ENCODE assay signal across 9 cellular contexts in the genomic region with DNA sequence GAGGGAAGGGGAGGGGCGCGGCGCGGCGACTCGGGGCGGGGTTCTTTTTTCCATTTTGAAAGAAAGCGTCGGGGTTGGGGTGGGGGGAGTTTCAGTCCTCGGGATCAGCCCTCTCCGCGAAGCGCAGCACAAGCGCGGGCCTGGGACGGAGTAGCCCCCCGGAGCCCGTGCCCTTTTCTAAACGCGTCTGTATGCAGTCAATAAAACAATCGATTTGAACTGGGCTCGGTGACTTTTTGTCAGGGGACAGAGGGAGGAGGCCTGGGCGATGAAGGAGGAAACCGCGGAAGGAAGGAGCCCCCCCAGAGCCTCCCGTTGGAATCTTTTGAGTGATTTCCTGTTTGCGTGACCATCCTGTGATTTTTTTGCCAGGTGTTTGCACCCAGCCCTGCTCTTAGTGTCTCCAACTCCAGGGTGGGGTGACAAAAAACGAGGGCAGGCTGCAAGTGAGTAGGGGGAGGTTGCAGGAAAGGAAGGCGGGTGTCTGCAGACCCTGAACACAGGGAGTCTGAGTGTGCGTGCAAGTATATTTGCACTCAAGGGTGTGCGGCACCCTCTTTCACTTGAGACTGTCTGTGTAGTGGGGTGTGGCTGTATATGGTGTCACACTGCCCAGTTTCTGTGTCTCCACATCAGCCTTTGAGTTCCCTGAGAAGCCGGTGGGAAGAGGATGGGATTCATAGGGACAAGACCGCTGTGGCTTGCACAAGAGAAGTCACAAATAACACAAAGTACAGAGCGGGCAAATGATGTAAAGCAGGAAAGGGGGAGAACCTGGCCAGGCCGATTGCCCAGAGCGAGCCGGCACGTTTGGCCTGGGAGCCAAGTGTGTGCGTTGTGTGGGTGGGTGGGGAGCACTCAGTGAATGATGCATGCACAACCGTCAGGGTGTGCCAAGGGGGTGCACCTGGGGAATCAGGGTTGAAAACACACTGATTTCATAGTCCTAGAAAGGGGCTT. TPM values are rescaled to one million over a fixed set of nuclear protein-coding genes. Genes with fewer than 3 reads are reported as not detected.
DNase-seq lines count a peak whose midpoint lies in the region; ATAC-seq and TF ChIP-seq lines count a peak whose summit lies in the region.
"Had no signal": no experiment of that assay in that cellular context is flagged by ENCODE, and none has a peak within 500 bp of the region (broad histone marks: within the 10 kb centered on the region; RNA-seq: fewer than 3 reads in every experiment).

No MANE protein-coding gene starts in this region.

- H3K4me1 Mint-ChIP-seq in activated naive CD4-positive, alpha-beta T cell treated with anti-CD3 and anti-CD28 coated beads for 36 hours (ENCODE audit: low read depth) = peaks cover 26% of the 10 kb centered on the region

- H3K27ac ChIP-seq in ascending aorta (peak overlapping the region; percentile 21 to 63), lung (ENCODE audit: low read depth in 1 of 2, low read length in 1 of 2) (peak overlapping the region; percentile 11 to 58), upper lobe of right lung (no peak overlapping the region)

- no peak for DNase-seq in activated naive CD4-positive, alpha-beta T cell treated with anti-CD3 and anti-CD28 coated beads for 36 hours
- no peak for DNase-seq in activated naive CD4-positive, alpha-beta T cell treated with anti-CD3 and anti-CD28 coated beads, Interleukin-2, amount 50 U/mL, for 16 hours
- DNase-seq in ascending aorta (ENCODE audit: low spot score in 2 of 2) (no peak), lung (ENCODE audit: low spot score) (no peak), upper lobe of right lung (no peak), HT-29 (ENCODE audit: low spot score) (no peak), globus pallidus (ENCODE audit: low spot score) (no peak)

- H3K4me3 Mint-ChIP-seq in activated naive CD4-positive, alpha-beta T cell treated with anti-CD3 and anti-CD28 coated beads for 36 hours = peak overlapping the region; percentile 45

- H3K4me1 ChIP-seq in ascending aorta (peaks cover 3 to 17% of the 10 kb centered on the region in 2 donors), lung (ENCODE audit: control insufficient read depth in 2 of 2, insufficient read depth in 2 of 2, low read length in 2 of 2) (peaks cover 0 to 8% of the 10 kb centered on the region in 2 donors), upper lobe of right lung (no peaks in the 10 kb centered on the region)

- H3K9me3 ChIP-seq in ascending aorta (peaks cover 0 to 5% of the 10 kb centered on the region in 2 donors), lung (ENCODE audit: control insufficient read depth in 2 of 2, insufficient read depth in 1 of 2, low read length in 1 of 2) (peaks cover 0 to 8% of the 10 kb centered on the region in 2 donors), upper lobe of right lung (no peaks in the 10 kb centered on the region)

- CTCF ChIA-PET in activated naive CD4-positive, alpha-beta T cell treated with anti-CD3 and anti-CD28 coated beads for 36 hours (lab: Charles Lee) = no interaction called here

- intact Hi-C loops in activated naive CD4-positive, alpha-beta T cell treated with anti-CD3 and anti-CD28 coated beads for 36 hours (cut with micrococcal nuclease) = no loop called here
- intact Hi-C loops in ascending aorta (cut with DNase I) = loop anchor here (5.0 kb wide), 1 partner anchor 70 kb away; no protein-coding TSS in a partner anchor
- intact Hi-C loops in upper lobe of right lung (cut with DNase I) = no loop called here

- peaks cover 61% of the 10 kb centered on the region for H3K27me3 Mint-ChIP-seq in activated naive CD4-positive, alpha-beta T cell treated with anti-CD3 and anti-CD28 coated beads for 36 hours (ENCODE audit: low read depth)

- H3K36me3 ChIP-seq in ascending aorta = no peaks in the 10 kb centered on the region
- H3K36me3 ChIP-seq in lung (ENCODE audit: control insufficient read depth in 2 of 2, insufficient read depth in 2 of 2, low read length in 2 of 2) = no peaks in the 10 kb centered on the region
- no peaks in the 10 kb centered on the region for H3K36me3 ChIP-seq in upper lobe of right lung

- TF ChIP-seq CTCF in ascending aorta (IDR thresholded peaks at IDR 0.05) (no peak), lung (IDR thresholded peaks at IDR 0.05; ENCODE audit: control extremely low read depth, extremely low read depth) (no peak), upper lobe of right lung (IDR thresholded peaks at IDR 0.05) (no peak)

- ATAC-seq in lung (ENCODE audit: insufficient read depth, low FRiP score) = no peak
- ATAC-seq in upper lobe of right lung = peak; percentile 6
- ATAC-seq in GM21390 (IDR thresholded peaks at IDR 0.05; ENCODE audit: unreplicated experiment) = no peak

- H3K9me3 Mint-ChIP-seq in activated naive CD4-positive, alpha-beta T cell treated with anti-CD3 and anti-CD28 coated beads for 36 hours = no peaks in the 10 kb centered on the region

- no peaks in the 10 kb centered on the region for H3K36me3 Mint-ChIP-seq in activated naive CD4-positive, alpha-beta T cell treated with anti-CD3 and anti-CD28 coated beads for 36 hours (ENCODE audit: low read depth)

- 6 to 7% methylated on average over 40 of the region's 40 CpGs for WGBS in lung, 2 donors

- peaks cover 16% of the 10 kb centered on the region for H3K27me3 ChIP-seq in ascending aorta
- peaks cover 8% of the 10 kb centered on the region for H3K27me3 ChIP-seq in lung (ENCODE audit: control insufficient read depth, insufficient read depth)
- H3K27me3 ChIP-seq in upper lobe of right lung = peaks cover 70% of the 10 kb centered on the region

- H3K4me3 ChIP-seq in ascending aorta (peak overlapping the region; percentile 51 to 72), lung (no peak overlapping the region), upper lobe of right lung (peak overlapping the region; percentile 46)

- H3K27ac Mint-ChIP-seq in activated naive CD4-positive, alpha-beta T cell treated with anti-CD3 and anti-CD28 coated beads for 36 hours = no peak overlapping the region

RNA-seq across cellular contexts. Expression of gene ISLR2, which starts 6.5 kb away (rescaled TPM):
- not detected for total RNA-seq in activated naive CD4-positive, alpha-beta T cell treated with anti-CD3 and anti-CD28 coated beads for 36 hours
- total RNA-seq in ascending aorta = 0.64 TPM
- 10 to 100 TPM in 1 of 2 donors, under 1 TPM in 1; 0.31 to 10.2 TPM for total RNA-seq in lung
- under 1 TPM; 0.31 to 0.51 TPM for polyA plus RNA-seq in lung
- total RNA-seq in upper lobe of right lung = 4.0 TPM
- not detected in 2 replicates for total RNA-seq in HT-29 (2014; rRNA removed; shearing (Covaris generic))
- total RNA-seq: renal cortical epithelial cell had no signal

RNA-seq across cellular contexts. Expression of gene ISLR, which starts 36.6 kb away (rescaled TPM):
- total RNA-seq in activated naive CD4-positive, alpha-beta T cell treated with anti-CD3 and anti-CD28 coated beads for 36 hours = not detected
- total RNA-seq in ascending aorta (211 TPM), lung (10 to 100 TPM; 14.6 to 30.4 TPM), upper lobe of right lung (40.6 TPM)
- polyA plus RNA-seq in lung = 10 to 100 TPM in 1 of 2 donors, 1 to 10 TPM in 1; 2.8 to 13.8 TPM
- not detected in 2 replicates for total RNA-seq in HT-29 (2014; rRNA removed; shearing (Covaris generic))

RNA-seq across cellular contexts. Expression of gene GOLGA6A, which starts 54.5 kb away (rescaled TPM):
- under 1 TPM; 0.14 to 0.84 TPM for total RNA-seq in activated naive CD4-positive, alpha-beta T cell treated with anti-CD3 and anti-CD28 coated beads for 36 hours
- total RNA-seq in ascending aorta (not detected), lung (under 1 TPM in 1 of 2 donors, not detected in 1; 0.14 TPM), upper lobe of right lung (not detected)
- polyA plus RNA-seq in lung = under 1 TPM in 1 of 2 donors, not detected in 1; 0.03 TPM
- not detected in 2 replicates for total RNA-seq in HT-29 (2014; rRNA removed; shearing (Covaris generic))

Comparison
In these comparisons a context has a peak if more than half of its experiments do, and no peak if none do; other contexts are left out.
1. RNA of gene ISLR, which starts 36.6 kb away (total RNA-seq): 211 TPM in ascending aorta (single experiment), 40.6 TPM in upper lobe of right lung (single experiment) and 14.6 to 30.4 TPM in lung; not detected in activated naive CD4-positive, alpha-beta T cell treated with anti-CD3 and anti-CD28 coated beads for 36 hours and not detected in HT-29; every median in the first group is over 10 times any median in the second.